In the genomic region with DNA sequence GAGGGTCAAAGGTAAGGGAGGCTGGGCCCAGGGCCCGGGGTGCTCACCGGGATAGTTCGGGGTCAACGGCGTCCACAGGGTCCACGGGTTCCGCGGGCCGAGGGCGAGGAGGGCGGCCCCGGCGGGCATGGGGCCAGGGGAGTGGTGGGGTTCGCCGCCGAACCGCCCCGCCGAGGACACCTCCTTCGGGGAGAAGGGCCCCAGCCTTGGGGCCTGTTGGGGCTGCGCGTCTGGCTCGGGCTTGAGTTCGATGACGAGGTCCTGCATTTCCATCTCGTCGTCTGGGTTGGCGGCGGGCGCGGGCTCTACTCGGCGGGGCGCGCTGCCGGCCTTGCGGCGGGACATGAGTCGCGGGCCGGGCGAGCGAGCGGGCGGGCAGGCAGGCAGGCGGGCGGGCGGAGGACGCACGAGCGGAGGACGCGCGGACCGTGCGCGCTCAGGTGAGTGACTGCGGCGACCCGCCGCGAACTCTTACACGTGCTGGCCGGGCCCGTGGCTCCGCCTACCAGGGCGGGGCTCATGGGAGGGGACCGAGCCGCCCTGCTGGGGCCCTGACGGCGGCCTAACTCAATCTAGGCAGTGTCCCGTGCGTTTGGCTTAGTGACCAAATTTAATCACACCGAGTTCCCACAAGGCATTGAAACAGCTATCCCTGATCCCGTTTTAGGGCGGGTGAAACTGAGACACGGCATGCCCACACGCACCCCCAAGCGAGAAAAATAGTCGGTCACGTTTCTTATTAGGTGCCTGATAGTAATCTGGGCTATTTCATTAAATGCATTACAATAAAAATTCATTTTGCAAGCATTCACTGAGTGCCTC, we compare ENCODE assay signal across 9 cellular contexts. TPM values are rescaled to one million over a fixed set of nuclear protein-coding genes. Genes with fewer than 3 reads are reported as not detected.
DNase-seq lines count a peak whose midpoint lies in the region; ATAC-seq, FAIRE-seq and TF ChIP-seq lines count a peak whose summit lies in the region.
"Had no signal": no experiment of that assay in that cellular context is flagged by ENCODE, and none has a peak within 500 bp of the region (broad histone marks: within the 10 kb centered on the region; RNA-seq: fewer than 3 reads in every experiment).

A gene (minus strand): TSS at position 450 of the 822 bp plus-strand sequence. CDS start 105 bp downstream, at position 345.

- no peak within 1 kb of the TSS for H3K18ac ChIP-seq in trophoblast cell (ENCODE audit: low read length)

- peaks cover 48% of the 10 kb centered on the region for H3K4me1 Mint-ChIP-seq in CD14-positive monocyte

- no peaks in the 10 kb centered on the region for H3K27me3 ChIP-seq in trophoblast cell (ENCODE audit: insufficient read depth, low read length)
- no peaks in the 10 kb centered on the region for H3K27me3 ChIP-seq in upper lobe of right lung

- no CpG with 5 or more reads among the region's 81 CpGs for WGBS in trophoblast cell (ENCODE audit: extremely low coverage, insufficient coverage, insufficient read length)

- H3K9ac ChIP-seq in trophoblast cell (ENCODE audit: low read length): no peak within 1 kb of the TSS

- H2BK120ac ChIP-seq in trophoblast cell (ENCODE audit: insufficient read depth, low read length, poor library complexity): no peak within 1 kb of the TSS

- peak; percentile 82 for ATAC-seq in upper lobe of right lung

- H2BK5ac ChIP-seq in trophoblast cell (ENCODE audit: low read depth, low read length, poor library complexity): no peak within 1 kb of the TSS

- H2AFZ ChIP-seq in trophoblast cell (ENCODE audit: insufficient read depth, low read length, poor library complexity): peak within 1 kb of the TSS; percentile 38

- H3K4me1 ChIP-seq in trophoblast cell (ENCODE audit: control insufficient read depth in 1 of 2, insufficient read depth in 2 of 2, low read length in 2 of 2): peaks cover 11 to 12% of the 10 kb centered on the region in 2 experiments
- peaks cover 39% of the 10 kb centered on the region for H3K4me1 ChIP-seq in upper lobe of right lung

- peak within 1 kb of the TSS; percentile 5 for H4K8ac ChIP-seq in trophoblast cell (ENCODE audit: low read depth, low read length)

- H3K4ac ChIP-seq in trophoblast cell (ENCODE audit: low read depth, low read length): no peak within 1 kb of the TSS

- peak within 1 kb of the TSS; percentile 39 for H3K4me3 ChIP-seq in trophoblast cell (ENCODE audit: low read depth, low read length)
- H3K4me3 ChIP-seq in upper lobe of right lung: peak within 1 kb of the TSS; percentile 61

- H3K27me3 Mint-ChIP-seq in CD14-positive monocyte (ENCODE audit: low read depth in 3 of 3): peaks cover 0 to 2% (median 0%) of the 10 kb centered on the region in 3 donors

- no peak within 1 kb of the TSS for H2BK12ac ChIP-seq in trophoblast cell (ENCODE audit: low read length)

- H3K36me3 Mint-ChIP-seq in CD14-positive monocyte: peaks cover 12 to 23% of the 10 kb centered on the region in 2 donors

- FAIRE-seq in GM19239 (lab: Jason Lieb, UNC): peak; percentile 80

- H3K23ac ChIP-seq in trophoblast cell (ENCODE audit: low read length): no peak within 1 kb of the TSS

- DNase-seq in CD14-positive monocyte (ENCODE audit: low spot score) (no peak), GM19239 (ENCODE audit: insufficient read length, low spot score) (peak; percentile 84), HK-2 (ENCODE audit: unreplicated experiment) (peak; percentile 67), RPMI7951 (ENCODE audit: low read depth) (peak; percentile 74), glomerular visceral epithelial cell (ENCODE audit: extremely low spot score) (peak; percentile 69), trophoblast cell (peak; percentile 68 to 83), upper lobe of right lung (peak; percentile 93)
- DNase-seq in activated effector memory CD4-positive, alpha-beta T cell treated with Interleukin-2 at 50 U/mL for 16 hours: peak; percentile 77

- H3K4me3 Mint-ChIP-seq in CD14-positive monocyte: peak within 1 kb of the TSS; percentile 89 to 93

- H3K14ac ChIP-seq in trophoblast cell (ENCODE audit: low read length): no peak within 1 kb of the TSS

- H3K9me3 Mint-ChIP-seq in CD14-positive monocyte: no peaks in the 10 kb centered on the region

- intact Hi-C loops in CD14-positive monocyte (cut with micrococcal nuclease) (loop anchor here in 1 of 2 donors (5.0 kb wide), 1 partner anchor 101 kb away; a partner anchor contains a TSS), upper lobe of right lung (cut with DNase I) (no loop called here)

- peaks cover 5% of the 10 kb centered on the region for H3K79me2 ChIP-seq in trophoblast cell (ENCODE audit: control insufficient read depth, insufficient read depth, low read length, poor library complexity)

- H3K36me3 ChIP-seq in trophoblast cell (ENCODE audit: control insufficient read depth in 1 of 2, insufficient read depth in 2 of 2, low read length in 2 of 2) (peaks cover 7 to 13% of the 10 kb centered on the region in 2 experiments), upper lobe of right lung (peaks cover 10% of the 10 kb centered on the region)

- peaks cover 8% of the 10 kb centered on the region for H3K79me1 ChIP-seq in trophoblast cell (ENCODE audit: low read length)

- no peak within 1 kb of the TSS for H4K12ac ChIP-seq in trophoblast cell (ENCODE audit: low read depth, low read length)

- H2AK5ac ChIP-seq in trophoblast cell (ENCODE audit: low read length): no peak within 1 kb of the TSS

- H3K4me2 ChIP-seq in trophoblast cell (ENCODE audit: low read length): peak within 1 kb of the TSS; percentile 67

- H4K91ac ChIP-seq in trophoblast cell (ENCODE audit: low read depth, low read length): no peak within 1 kb of the TSS

- H3K27ac Mint-ChIP-seq in CD14-positive monocyte: peak within 1 kb of the TSS; percentile 87 to 95 (median 94)

- H3K27ac ChIP-seq in trophoblast cell (ENCODE audit: low read depth, low read length) (no peak within 1 kb of the TSS), upper lobe of right lung (peak within 1 kb of the TSS; percentile 78)

- no peak for TF ChIP-seq CTCF in CD14-positive monocyte (IDR thresholded peaks at IDR 0.05)
- TF ChIP-seq CTCF in upper lobe of right lung (IDR thresholded peaks at IDR 0.05): no peak

- no peaks in the 10 kb centered on the region for H3K9me3 ChIP-seq in trophoblast cell (ENCODE audit: insufficient read depth, low read depth, low read length)
- no peaks in the 10 kb centered on the region for H3K9me3 ChIP-seq in upper lobe of right lung

RNA-seq across cellular contexts. Expression of the gene that starts here (rescaled TPM):
- polyA plus RNA-seq in CD14-positive monocyte: 1 to 10 TPM; 3.8 to 6.5 TPM
- 0.48 and 0.59 TPM in 2 replicates for total RNA-seq in RPMI7951 (2014; rRNA removed; shearing (Covaris generic))
- polyA plus RNA-seq in trophoblast cell (2013): 0.62 and 0.67 TPM in 2 replicates
- 1.7 TPM for total RNA-seq in upper lobe of right lung
- total RNA-seq: LHCN-M2 had no signal

Comparison
In these comparisons a context has a peak if more than half of its experiments do, and no peak if none do; other contexts are left out.
1. Peak in DNase-seq in RPMI7951; RNA of the gene not detected or under 1 TPM.